Comparison of ENCODE assay signal across 17 cellular contexts in the genomic region with DNA sequence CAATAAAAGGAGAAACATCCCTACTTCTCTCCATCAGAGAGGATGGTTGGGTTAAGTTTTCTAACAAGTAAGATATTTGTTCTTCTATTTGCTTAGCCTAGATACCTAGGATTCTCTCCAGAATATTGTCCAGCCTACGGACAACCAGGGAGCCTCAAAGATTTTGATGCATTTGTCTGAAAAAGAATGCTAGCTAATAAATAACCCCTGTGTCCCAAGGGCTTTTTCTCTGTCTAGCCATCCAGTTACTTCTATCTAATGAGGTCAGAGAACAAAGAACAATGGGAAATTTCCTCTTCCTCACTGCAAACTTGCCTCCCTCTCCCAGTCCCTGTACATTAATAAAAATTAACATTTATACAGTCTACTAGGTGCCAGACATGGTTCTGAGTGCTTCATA. TPM values are rescaled to one million over a fixed set of nuclear protein-coding genes. Genes with fewer than 3 reads are reported as not detected.
DNase-seq lines count a peak whose midpoint lies in the region; ATAC-seq and TF ChIP-seq lines count a peak whose summit lies in the region.
"Had no signal": no experiment of that assay in that cellular context is flagged by ENCODE, and none has a peak within 500 bp of the region (broad histone marks: within the 10 kb centered on the region; RNA-seq: fewer than 3 reads in every experiment).

No MANE protein-coding gene starts in this region.

- in situ Hi-C loops in ACHN (cut with HindIII; ENCODE audit: low pct_ligation_motif_present, low pct_unique_long_range_greater_than_20kb, low sequenced_read_pairs): no loop called here

- H3K4me3 ChIP-seq in ascending aorta (peak overlapping the region; percentile 51 to 77), iPS-18a (ENCODE audit: low read length) (peak overlapping the region; percentile 40), rectal smooth muscle tissue (ENCODE audit: low read length) (peak overlapping the region; percentile 45)
- H3K4me3 ChIP-seq: uterus had no signal

- H3K9ac ChIP-seq in iPS-18a (ENCODE audit: low read length) (no peak overlapping the region), rectal smooth muscle tissue (ENCODE audit: low read length) (no peak overlapping the region)

- no peak for ATAC-seq in HG03460 (IDR thresholded peaks at IDR 0.05; ENCODE audit: unreplicated experiment)
- ATAC-seq in foreskin keratinocyte: no peak
- ATAC-seq: CD8-positive, alpha-beta T cell had no signal

- H3K4me1 ChIP-seq in ascending aorta (peaks cover 0 to 6% of the 10 kb centered on the region in 2 donors), iPS-18a (ENCODE audit: control insufficient read depth, low read depth, low read length) (peaks cover 26% of the 10 kb centered on the region), rectal smooth muscle tissue (ENCODE audit: control insufficient read depth, insufficient read depth, low read length) (no peaks in the 10 kb centered on the region), foreskin keratinocyte (peaks cover 29% of the 10 kb centered on the region)
- H3K4me1 ChIP-seq: uterus had no signal

- TF ChIP-seq CTCF in ascending aorta (IDR thresholded peaks at IDR 0.05) (no peak), foreskin keratinocyte (conservative IDR thresholded peaks at IDR 0.05) (no peak)

- H3K27me3 ChIP-seq in ascending aorta (no peaks in the 10 kb centered on the region), iPS-18a (ENCODE audit: control insufficient read depth, insufficient read depth, low read length) (no peaks in the 10 kb centered on the region), rectal smooth muscle tissue (ENCODE audit: control insufficient read depth, insufficient read depth, low read length) (no peaks in the 10 kb centered on the region), foreskin keratinocyte (no peaks in the 10 kb centered on the region)
- H3K27me3 ChIP-seq: uterus had no signal

- intact Hi-C loops in ascending aorta (cut with DNase I): loop anchor here (2.0 to 5.0 kb wide), 3 partner anchors 29 to 110 kb away; no protein-coding TSS in a partner anchor

- DNase-seq in ACHN: peak; percentile 53
- no peak for DNase-seq in ascending aorta (ENCODE audit: low spot score in 2 of 2)
- no peak for DNase-seq in activated effector memory CD4-positive, alpha-beta T cell treated with Interleukin-2 at 50 U/mL for 16 hours
- no peak for DNase-seq in medulla oblongata (ENCODE audit: extremely low spot score)
- no peak for DNase-seq in foreskin keratinocyte
- DNase-seq: activated CD4-positive, alpha-beta T cell treated with anti-CD3 and anti-CD28 coated beads for 48 hours; activated naive CD4-positive, alpha-beta T cell treated with anti-CD3 and anti-CD28 coated beads, Interleukin-2, amount 50 U/mL, for 16 hours; CD8-positive, alpha-beta T cell; effector CD4-positive, alpha-beta T cell; mammary epithelial cell; NCI-H2081; NCI-H526; stimulated activated CD4-positive, alpha-beta T cell treated with anti-CD3 and anti-CD28 coated beads, Interleukin-2, amount 100 ng/mL, for 48 hours; uterus had no signal

- H3K36me3 ChIP-seq in ascending aorta (no peaks in the 10 kb centered on the region), iPS-18a (ENCODE audit: control insufficient read depth, low read depth, low read length) (no peaks in the 10 kb centered on the region), rectal smooth muscle tissue (ENCODE audit: control insufficient read depth, insufficient read depth, low read length) (no peaks in the 10 kb centered on the region)
- H3K36me3 ChIP-seq: uterus had no signal

- H3K9me3 ChIP-seq in ascending aorta: no peaks in the 10 kb centered on the region
- no peaks in the 10 kb centered on the region for H3K9me3 ChIP-seq in iPS-18a (ENCODE audit: control insufficient read depth, low read depth, low read length)
- H3K9me3 ChIP-seq: uterus had no signal

- H3K27ac ChIP-seq in ascending aorta: peak overlapping the region; percentile 75 to 83
- H3K27ac ChIP-seq in iPS-18a (ENCODE audit: low read length): no peak overlapping the region
- H3K27ac ChIP-seq in rectal smooth muscle tissue (ENCODE audit: low read depth, low read length): no peak overlapping the region
- H3K27ac ChIP-seq in foreskin keratinocyte: no peak overlapping the region

RNA-seq across cellular contexts. Expression of a gene that starts 0.8 kb away (rescaled TPM):
- total RNA-seq in ascending aorta (732 TPM), foreskin keratinocyte (0.99 and 1.3 TPM in 2 replicates)
- polyA plus RNA-seq in foreskin keratinocyte: 0.37 and 0.90 TPM in 2 replicates

Comparison
In these comparisons a context has a peak if more than half of its experiments do, and no peak if none do; other contexts are left out.
1. H3K27ac ChIP-seq: peak in ascending aorta (2 of 2); none in iPS-18a (single experiment), rectal smooth muscle tissue (single experiment) and foreskin keratinocyte (single experiment).
2. RNA of a gene that starts 0.8 kb away (total RNA-seq): 732 TPM in ascending aorta (single experiment); 0.99 to 1.3 TPM in foreskin keratinocyte; every median in the first group is over 100 times any median in the second.
3. Peak in every context shown above with its lines, with median percentiles within 50 percentile points of each other: H3K4me3 ChIP-seq.